Comparison of ENCODE assay signal across 26 cellular contexts in the genomic region with DNA sequence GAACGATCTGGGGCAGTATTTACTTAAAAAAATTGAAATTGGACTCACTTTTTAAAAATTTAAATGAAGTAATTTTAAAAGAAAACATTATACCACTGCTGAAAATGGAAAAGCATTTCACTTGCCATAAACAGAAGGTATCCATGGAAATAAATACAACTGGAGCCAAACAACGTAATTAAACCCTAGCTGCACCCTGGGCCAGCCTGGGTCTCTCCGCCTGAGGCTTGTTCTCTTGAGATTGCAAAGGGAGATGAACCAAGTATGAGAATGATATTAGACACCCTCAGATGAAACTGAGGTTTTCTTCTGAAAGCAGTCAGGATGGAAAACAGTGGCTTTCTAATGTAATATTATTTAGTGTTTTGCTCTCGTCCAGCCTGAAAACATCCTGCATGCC.
"Had no signal": no experiment of that assay in that cellular context is flagged by ENCODE, and none has a peak within 500 bp of the region (broad histone marks: within the 10 kb centered on the region; RNA-seq: fewer than 3 reads in every experiment).

No MANE protein-coding gene starts in this region.

- ATAC-seq: heart right ventricle; left ventricle myocardium superior; lower lobe of right lung; mucosa of descending colon; natural killer cell treated with Interleukin-12 subunit alpha and Interleukin-12 subunit beta and Interleukin-15 and Interleukin-18, amount 100 ng/mL, for 72 hours; pancreas; right lobe of liver; stimulated activated naive CD8-positive, alpha-beta T cell treated with anti-CD3 and anti-CD28 coated beads, Interleukin-15, amount 100 ng/mL, for 72 hours had no signal

- H3K4me3 ChIP-seq: coronary artery, esophagus muscularis mucosa, heart right ventricle, lower lobe of right lung, mucosa of descending colon, pancreas, right lobe of liver, suprapubic skin, transverse colon, vagina had no signal

- H3K27ac ChIP-seq: coronary artery, heart right ventricle, lower lobe of right lung, neutrophil, pancreas, right lobe of liver, suprapubic skin, transverse colon, vagina had no signal

- H3K9me3 ChIP-seq: esophagus muscularis mucosa, lower lobe of right lung, mucosa of descending colon, neutrophil, pancreas, right lobe of liver, suprapubic skin, transverse colon, vagina had no signal

- H3K4me1 ChIP-seq: heart right ventricle, lower lobe of right lung, pancreas, right lobe of liver, suprapubic skin, transverse colon, vagina had no signal

- H3K36me3 ChIP-seq: esophagus muscularis mucosa, heart right ventricle, lower lobe of right lung, neutrophil, pancreas, right lobe of liver, suprapubic skin, transverse colon, vagina had no signal

- DNase-seq: dermis blood vessel endothelial cell; effector memory CD4-positive, alpha-beta T cell; foreskin melanocyte; glutamatergic neuron; heart right ventricle; hippocampal formation; left cardiac atrium; left ventricle myocardium superior; lower lobe of right lung; mucosa of descending colon; naive B cell; pancreas; right lobe of liver; small intestine; stimulated activated CD4-positive, alpha-beta T cell treated with anti-CD3 and anti-CD28 coated beads, Interleukin-15, amount 100 ng/mL, for 24 hours; stimulated activated CD4-positive, alpha-beta T cell treated with anti-CD3 and anti-CD28 coated beads, Interleukin-4, amount 100 ng/mL, for 1 hour; stimulated activated CD8-positive, alpha-beta memory T cell treated with anti-CD3 and anti-CD28 coated beads, Interleukin-4, amount 100 ng/mL, for 48 hours; stimulated activated naive CD4-positive, alpha-beta T cell; stimulated activated naive CD8-positive, alpha-beta T cell treated with anti-CD3 and anti-CD28 coated beads, Interleukin-15, amount 100 ng/mL, for 72 hours; transverse colon had no signal

- H3K27me3 ChIP-seq: esophagus muscularis mucosa, heart right ventricle, neutrophil, pancreas, right lobe of liver, suprapubic skin, transverse colon, vagina had no signal
